ENCODE assay signal across 8 cellular contexts in the genomic region with DNA sequence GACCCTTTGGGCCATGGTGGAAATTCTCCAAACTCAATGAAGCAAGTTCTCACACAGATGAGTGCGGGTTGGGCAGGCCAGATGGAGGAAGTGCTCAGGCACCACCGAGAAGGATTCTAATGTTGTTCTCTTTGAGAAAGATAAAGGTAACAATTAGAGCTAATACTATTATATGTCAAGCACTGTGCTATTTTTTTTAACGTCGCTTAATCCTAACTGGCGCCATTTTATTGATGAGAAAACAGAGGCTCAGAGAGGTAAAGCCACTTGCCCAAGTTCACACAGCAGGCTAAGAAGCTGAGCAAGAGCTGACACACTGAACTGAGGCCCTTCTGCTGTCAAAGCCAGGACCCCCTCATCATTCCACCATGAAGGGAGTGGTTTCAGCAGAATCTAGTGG. TPM values are rescaled to one million over a fixed set of nuclear protein-coding genes. Genes with fewer than 3 reads are reported as not detected.
DNase-seq lines count a peak whose midpoint lies in the region; ATAC-seq, FAIRE-seq and TF ChIP-seq lines count a peak whose summit lies in the region.

No MANE protein-coding gene starts in this region.

- H3K9ac ChIP-seq in PC-3 (ENCODE audit: low read length) (peak overlapping the region; percentile 99), endothelial cell of umbilical vein (replicated peaks; ENCODE audit: extremely low read depth, insufficient read depth, low read length) (peak overlapping the region; percentile 77), parathyroid adenoma (no peak overlapping the region)

- DNase-seq in GM06990 (ENCODE audit: extremely low read depth, insufficient read length) (no peak), PC-3 (no peak), endothelial cell of umbilical vein (ENCODE audit: low read depth, low spot score) (no peak), NCI-H1436 (lab: John Stamatoyannopoulos, UW) (no peak), UCSD-AML1 (lab: John Stamatoyannopoulos, UW; ENCODE audit: unreplicated experiment) (no peak), Ammon's horn (ENCODE audit: low spot score) (no peak)
- no peak for DNase-seq in activated CD4-positive, alpha-beta T cell treated with anti-CD3 and anti-CD28 coated beads, Interleukin-2, amount 50 U/mL, for 4 hours

- BruUV-seq in PC-3 (replicated peaks; lab: Mats Ljungman, UMichigan) (no TSS peak), endothelial cell of umbilical vein (replicated peaks; lab: Mats Ljungman, UMichigan) (TSS peak; percentile 37)

- POLR2A ChIA-PET in PC-3 (lab: Charles Lee; ENCODE audit: unreplicated experiment) = no interaction called here
- POLR2A ChIA-PET in endothelial cell of umbilical vein (lab: Charles Lee) = interaction anchor here (1.5 kb wide), 1 partner anchor 125 kb away, joined by 5 read pairs; a partner anchor contains a TSS

- no peak overlapping the region for H2AFZ ChIP-seq in PC-3 (ENCODE audit: low read length)
- peak overlapping the region; percentile 11 for H2AFZ ChIP-seq in endothelial cell of umbilical vein (ENCODE audit: low read depth, low read length)
- no peak overlapping the region for H2AFZ ChIP-seq in parathyroid adenoma

- no peak for FAIRE-seq in endothelial cell of umbilical vein (lab: Jason Lieb, UNC)

- peaks cover under 1% of the 10 kb centered on the region; the same call in 1 of the 2 replicates for H3K36me3 ChIP-seq in GM06990 (ENCODE audit: control insufficient read depth, insufficient read depth, low read length)
- peaks cover 2% of the 10 kb centered on the region; the same call in 1 of the 2 replicates for H3K36me3 ChIP-seq in PC-3 (ENCODE audit: low read depth, low read length)
- peaks cover 0 to 3% of the 10 kb centered on the region in 2 experiments for H3K36me3 ChIP-seq in endothelial cell of umbilical vein (ENCODE audit: control insufficient read depth in 2 of 2, extremely low read depth in 1 of 2, insufficient read depth in 2 of 2, low read length in 2 of 2)
- no peaks in the 10 kb centered on the region for H3K36me3 ChIP-seq in parathyroid adenoma (ENCODE audit: control insufficient read depth, insufficient read depth, low read length)

- H3K9me3 ChIP-seq in PC-3 (ENCODE audit: low read length) = no peaks in the 10 kb centered on the region
- no peaks in the 10 kb centered on the region for H3K9me3 ChIP-seq in endothelial cell of umbilical vein (replicated peaks; ENCODE audit: control insufficient read depth, insufficient read depth, low read length)
- no peaks in the 10 kb centered on the region for H3K9me3 ChIP-seq in parathyroid adenoma (ENCODE audit: control insufficient read depth, low read length)

- peak overlapping the region; percentile 97 for H3K4me2 ChIP-seq in PC-3 (ENCODE audit: low read length)
- H3K4me2 ChIP-seq in endothelial cell of umbilical vein (ENCODE audit: insufficient read depth, low read length) = peak overlapping the region; percentile 71
- H3K4me2 ChIP-seq in parathyroid adenoma (ENCODE audit: low read length) = peak overlapping the region; percentile 88

- H3K4me3 ChIP-seq in GM06990 (replicated peaks; ENCODE audit: low read depth, low read length) = peak overlapping the region; percentile 97
- H3K4me3 ChIP-seq in PC-3 (ENCODE audit: low read length) = peak overlapping the region; percentile 99
- peak overlapping the region; percentile 71 to 84 (median 76) for H3K4me3 ChIP-seq in endothelial cell of umbilical vein (replicated peaks in 1 of 3; ENCODE audit: insufficient read depth in 1 of 3, low read depth in 1 of 3, low read length in 3 of 3)
- peak overlapping the region; percentile 91 for H3K4me3 ChIP-seq in parathyroid adenoma (ENCODE audit: low read depth, low read length)

- intact Hi-C loops in PC-3 (cut with micrococcal nuclease) = loop anchor here (2.0 kb wide), 2 partner anchors 52 to 80 kb away; no protein-coding TSS in a partner anchor
- intact Hi-C loops in endothelial cell of umbilical vein (cut with micrococcal nuclease) = no loop called here

- CTCF ChIA-PET in PC-3 (lab: Charles Lee) (interaction anchor here (0.6 to 1.2 kb wide), 3 partner anchors 11 to 126 kb away, joined by 3 to 4 read pairs (median 3); a partner anchor contains a TSS), endothelial cell of umbilical vein (lab: Charles Lee) (interaction anchor here (0.7 to 5.8 kb wide), 12 partner anchors 9 to 125 kb away, joined by 3 to 92 read pairs (median 6); a partner anchor contains a TSS)

- H4K20me1 ChIP-seq in PC-3 (ENCODE audit: low read length) (peaks cover 41% of the 10 kb centered on the region), endothelial cell of umbilical vein (replicated peaks; ENCODE audit: control insufficient read depth, extremely low read depth, insufficient read depth, low read length) (no peaks in the 10 kb centered on the region)

- H3F3A ChIP-seq in PC-3 (ENCODE audit: low read length, unreplicated experiment) = no peaks in the 10 kb centered on the region

- no peak for ATAC-seq in PC-3

- H3K4me1 ChIP-seq in PC-3 (ENCODE audit: insufficient read depth, low read length) = peaks cover 32% of the 10 kb centered on the region
- H3K4me1 ChIP-seq in endothelial cell of umbilical vein (ENCODE audit: control insufficient read depth, extremely low read depth, insufficient read depth, low read length) = peaks cover 24% of the 10 kb centered on the region
- H3K4me1 ChIP-seq in parathyroid adenoma = peaks cover 8% of the 10 kb centered on the region

- dilution Hi-C loops in endothelial cell of umbilical vein (cut with MboI; ENCODE audit: extremely low pct_ligation_motif_present, low sequenced_read_pairs) = no loop called here

- TF ChIP-seq CTCF in GM06990 (IDR thresholded peaks at IDR 0.05; ENCODE audit: insufficient read depth, low read length, poor library complexity, severe bottlenecking) (no peak), PC-3 (conservative IDR thresholded peaks at IDR 0.05; ENCODE audit: low read depth, low read length) (no peak), endothelial cell of umbilical vein (IDR thresholded peaks at IDR 0.05; ENCODE audit: extremely low read depth in 1 of 2, insufficient read depth in 1 of 2, low read depth in 1 of 2, low read length in 2 of 2) (no peak), parathyroid adenoma (IDR thresholded peaks at IDR 0.05) (no peak)

- peaks cover 61% of the 10 kb centered on the region for H3K79me2 ChIP-seq in PC-3 (ENCODE audit: low read length)
- H3K79me2 ChIP-seq in endothelial cell of umbilical vein (ENCODE audit: control insufficient read depth, insufficient read depth, low read length) = peaks cover 58% of the 10 kb centered on the region
- H3K79me2 ChIP-seq in parathyroid adenoma = peaks cover 24% of the 10 kb centered on the region

- H3K27ac ChIP-seq in PC-3 (ENCODE audit: low read length) (no peak overlapping the region), endothelial cell of umbilical vein (ENCODE audit: insufficient read depth, low read depth, low read length) (peak overlapping the region; percentile 64), parathyroid adenoma (no peak overlapping the region)

- H3K9me2 ChIP-seq in PC-3 (replicated peaks; ENCODE audit: low read length) = no peaks in the 10 kb centered on the region

- H3K27me3 ChIP-seq in GM06990 (replicated peaks; ENCODE audit: control insufficient read depth, insufficient read depth, low read length) = no peaks in the 10 kb centered on the region
- H3K27me3 ChIP-seq in PC-3 (ENCODE audit: low read length) = no peaks in the 10 kb centered on the region
- no peaks in the 10 kb centered on the region for H3K27me3 ChIP-seq in endothelial cell of umbilical vein (ENCODE audit: control insufficient read depth in 2 of 2, insufficient read depth in 2 of 2, low read length in 2 of 2)
- no peaks in the 10 kb centered on the region for H3K27me3 ChIP-seq in parathyroid adenoma (ENCODE audit: control insufficient read depth, insufficient read depth, low read length)

- no peak for TF ChIP-seq POLR2A in endothelial cell of umbilical vein (IDR thresholded peaks at IDR 0.05; ENCODE audit: low read depth, low read length)

- H3K9me1 ChIP-seq in endothelial cell of umbilical vein (replicated peaks; ENCODE audit: control insufficient read depth, extremely low read depth, insufficient read depth, low read length) = no peaks in the 10 kb centered on the region

TF ChIP-seq in endothelial cell of umbilical vein, 7 proteins besides CTCF, POLR2A, EP300 and RAD21:
- TF ChIP-seq GATA2 (IDR thresholded peaks at IDR 0.05; ENCODE audit: insufficient read depth, insufficient read length, low read depth, low read length) (no peak), JUN (IDR thresholded peaks at IDR 0.05; ENCODE audit: borderline replicate concordance, insufficient read depth, insufficient read length, low read depth) (no peak), MYC (IDR thresholded peaks at IDR 0.05; ENCODE audit: low read depth, low read length) (no peak), FOS (IDR thresholded peaks at IDR 0.05; ENCODE audit: borderline replicate concordance, insufficient read depth, low read length) (no peak), POLR2AphosphoS5 (IDR thresholded peaks at IDR 0.05; ENCODE audit: insufficient read depth, low read depth, low read length) (no peak), EZH2 (IDR thresholded peaks at IDR 0.05; ENCODE audit: borderline replicate concordance, low read depth, low read length, severe bottlenecking) (no peak)
- TF ChIP-seq, protein P1, sequence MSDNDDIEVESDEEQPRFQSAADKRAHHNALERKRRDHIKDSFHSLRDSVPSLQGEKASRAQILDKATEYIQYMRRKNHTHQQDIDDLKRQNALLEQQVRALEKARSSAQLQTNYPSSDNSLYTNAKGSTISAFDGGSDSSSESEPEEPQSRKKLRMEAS (IDR thresholded peaks at IDR 0.05; ENCODE audit: insufficient read depth, insufficient read length) = no peak

RNA-seq across cellular contexts. Expression of a gene that starts 1.0 kb away (rescaled TPM):
- 186 and 270 TPM in 2 replicates for total RNA-seq in PC-3 (2014; rRNA removed)
- total RNA-seq in endothelial cell of umbilical vein = 271 and 277 TPM in 2 replicates
- 407 and 473 TPM in 2 replicates for polyA plus RNA-seq in endothelial cell of umbilical vein
- polyA plus RNA-seq in endothelial cell of umbilical vein (2011; cell fraction: cytosol; rRNA removed) = 479 and 595 TPM in 2 replicates
- 179 and 219 TPM in 2 replicates for polyA plus RNA-seq in endothelial cell of umbilical vein (2011; cell fraction: nucleus; rRNA removed)
- 315 and 347 TPM in 2 replicates for polyA plus RNA-seq in endothelial cell of umbilical vein (2012)
- 390 and 441 TPM in 2 replicates for polyA minus RNA-seq in endothelial cell of umbilical vein
- polyA minus RNA-seq in endothelial cell of umbilical vein (2011; cell fraction: cytosol; rRNA and poly(A)+ RNA removed) = 218 TPM
- polyA minus RNA-seq in endothelial cell of umbilical vein (2011; cell fraction: nucleus; rRNA and poly(A)+ RNA removed) = 32.2 and 33.4 TPM in 2 replicates

RNA-seq across cellular contexts. Expression of a gene that starts 11.2 kb away (rescaled TPM):
- total RNA-seq in PC-3 (2014; rRNA removed) (2.4 and 2.8 TPM in 2 replicates), endothelial cell of umbilical vein (26.8 and 30.8 TPM in 2 replicates)
- polyA plus RNA-seq in endothelial cell of umbilical vein = 17.7 and 19.0 TPM in 2 replicates
- 11.3 and 15.3 TPM in 2 replicates for polyA plus RNA-seq in endothelial cell of umbilical vein (2011; cell fraction: cytosol; rRNA removed)
- polyA plus RNA-seq in endothelial cell of umbilical vein (2011; cell fraction: nucleus; rRNA removed) = 25.0 and 37.0 TPM in 2 replicates
- 17.8 and 24.6 TPM in 2 replicates for polyA plus RNA-seq in endothelial cell of umbilical vein (2012)
- 21.3 and 26.4 TPM in 2 replicates for polyA minus RNA-seq in endothelial cell of umbilical vein
- 8.2 TPM for polyA minus RNA-seq in endothelial cell of umbilical vein (2011; cell fraction: cytosol; rRNA and poly(A)+ RNA removed)
- 20.1 and 30.0 TPM in 2 replicates for polyA minus RNA-seq in endothelial cell of umbilical vein (2011; cell fraction: nucleus; rRNA and poly(A)+ RNA removed)
